ENCODE assay signal across 19 cellular contexts in genomic region chr1:172238969-172239368, GRCh38.
DNase-seq lines count a peak whose midpoint lies in the region; ATAC-seq and TF ChIP-seq lines count a peak whose summit lies in the region.
"Had no signal": no experiment of that assay in that cellular context is flagged by ENCODE, and none has a peak within 500 bp of the region (broad histone marks: within the 10 kb centered on the region; RNA-seq: fewer than 3 reads in every experiment).

No MANE protein-coding gene starts in this region.

- no peaks in the 10 kb centered on the region for H3K36me3 ChIP-seq in hepatocyte (replicated peaks; ENCODE audit: insufficient read depth, low read depth)
- H3K36me3 ChIP-seq in ovary: no peaks in the 10 kb centered on the region
- H3K36me3 ChIP-seq: BLaER1, SJCRH30 had no signal

- no peak for TF ChIP-seq POLR2A in ovary (IDR thresholded peaks at IDR 0.05)

- peak; percentile 31 for DNase-seq in NCI-H345 treated with DMSO at 0.1 percent for 48 hours (lab: John Stamatoyannopoulos, UW; ENCODE audit: unreplicated experiment)
- no peak for DNase-seq in hepatocyte (ENCODE audit: low spot score)
- DNase-seq in activated naive CD8-positive, alpha-beta T cell treated with anti-CD3 and anti-CD28 coated beads, Interleukin-2, amount 50 U/mL, for 24 hours: no peak
- no peak for DNase-seq in ovary
- DNase-seq in cardiac septum (ENCODE audit: low spot score): no peak
- DNase-seq: CD4-positive, alpha-beta T cell; DMS53; MV-4-11; NCI-H1105; NCI-H1436 treated with DMSO at 0.1 percent for 48 hours; NCI-H187 treated with DMSO at 0.1 percent for 48 hours; NCI-H524; NCI-H774; SJCRH30 had no signal

- peaks cover 5% of the 10 kb centered on the region for H3K4me1 Mint-ChIP-seq in stimulated activated memory B cell treated with anti-CD40 and anti-IgM and Interleukin-4, amounts not matched to agents 10 μg/mL and 1 μg/mL and 100 μg/mL, for 72 hours
- H3K4me1 Mint-ChIP-seq in activated naive CD8-positive, alpha-beta T cell treated with anti-CD3 and anti-CD28 coated beads, Interleukin-2, amount 50 U/mL, for 24 hours: no peaks in the 10 kb centered on the region

- no peak overlapping the region for H3K4me2 ChIP-seq in hepatocyte
- H3K4me2 ChIP-seq: BLaER1 had no signal

- no peaks in the 10 kb centered on the region for H3K79me2 ChIP-seq in hepatocyte

- peak overlapping the region; percentile 31 for H2AFZ ChIP-seq in hepatocyte

- no peaks in the 10 kb centered on the region for H3K27me3 Mint-ChIP-seq in stimulated activated memory B cell treated with anti-CD40 and anti-IgM and Interleukin-4, amounts not matched to agents 10 μg/mL and 1 μg/mL and 100 μg/mL, for 72 hours
- no peaks in the 10 kb centered on the region for H3K27me3 Mint-ChIP-seq in activated naive CD8-positive, alpha-beta T cell treated with anti-CD3 and anti-CD28 coated beads, Interleukin-2, amount 50 U/mL, for 24 hours
- H3K27me3 Mint-ChIP-seq: CD4-positive, alpha-beta T cell had no signal

- H4K20me1 ChIP-seq in hepatocyte (ENCODE audit: insufficient read depth, poor library complexity, severe bottlenecking): no peaks in the 10 kb centered on the region
- H4K20me1 ChIP-seq: BLaER1 had no signal

- H3K9me3 ChIP-seq in hepatocyte (ENCODE audit: low read depth) (no peaks in the 10 kb centered on the region), ovary (no peaks in the 10 kb centered on the region)
- H3K9me3 ChIP-seq: BLaER1 had no signal

- H3K9me2 ChIP-seq in hepatocyte (replicated peaks; ENCODE audit: insufficient read depth): no peaks in the 10 kb centered on the region

- H3K4me3 Mint-ChIP-seq in stimulated activated memory B cell treated with anti-CD40 and anti-IgM and Interleukin-4, amounts not matched to agents 10 μg/mL and 1 μg/mL and 100 μg/mL, for 72 hours: no peak overlapping the region
- H3K4me3 Mint-ChIP-seq in activated naive CD8-positive, alpha-beta T cell treated with anti-CD3 and anti-CD28 coated beads, Interleukin-2, amount 50 U/mL, for 24 hours: no peak overlapping the region
- H3K4me3 Mint-ChIP-seq: CD4-positive, alpha-beta T cell had no signal

- no peak for ATAC-seq in stimulated activated memory B cell treated with anti-CD40 and anti-IgM and Interleukin-4, amounts not matched to agents 10 μg/mL and 1 μg/mL and 100 μg/mL, for 72 hours
- ATAC-seq in activated naive CD8-positive, alpha-beta T cell treated with anti-CD3 and anti-CD28 coated beads, Interleukin-2, amount 50 U/mL, for 24 hours: no peak
- ATAC-seq: K562, Right ventricle myocardium inferior had no signal

- peak overlapping the region; percentile 21 for H3K27ac Mint-ChIP-seq in stimulated activated memory B cell treated with anti-CD40 and anti-IgM and Interleukin-4, amounts not matched to agents 10 μg/mL and 1 μg/mL and 100 μg/mL, for 72 hours
- no peak overlapping the region for H3K27ac Mint-ChIP-seq in activated naive CD8-positive, alpha-beta T cell treated with anti-CD3 and anti-CD28 coated beads, Interleukin-2, amount 50 U/mL, for 24 hours
- H3K27ac Mint-ChIP-seq: CD4-positive, alpha-beta T cell had no signal

- TF ChIP-seq RAD21 in Ishikawa (IDR thresholded peaks at IDR 0.05; ENCODE audit: low read depth): peak; percentile 2; the same call in 1 of the 2 replicates

- TF ChIP-seq CTCF in hepatocyte (IDR thresholded peaks at IDR 0.05; ENCODE audit: poor library complexity) (no peak), ovary (IDR thresholded peaks at IDR 0.05) (no peak)

- H3K27ac ChIP-seq in hepatocyte (peak overlapping the region; percentile 54), ovary (no peak overlapping the region)
- H3K27ac ChIP-seq: BLaER1, SJCRH30 had no signal

- no peaks in the 10 kb centered on the region for H3K36me3 Mint-ChIP-seq in stimulated activated memory B cell treated with anti-CD40 and anti-IgM and Interleukin-4, amounts not matched to agents 10 μg/mL and 1 μg/mL and 100 μg/mL, for 72 hours
- H3K36me3 Mint-ChIP-seq in activated naive CD8-positive, alpha-beta T cell treated with anti-CD3 and anti-CD28 coated beads, Interleukin-2, amount 50 U/mL, for 24 hours (ENCODE audit: low read depth): no peaks in the 10 kb centered on the region

- H3K9me3 Mint-ChIP-seq in stimulated activated memory B cell treated with anti-CD40 and anti-IgM and Interleukin-4, amounts not matched to agents 10 μg/mL and 1 μg/mL and 100 μg/mL, for 72 hours: no peaks in the 10 kb centered on the region
- peaks cover 4% of the 10 kb centered on the region for H3K9me3 Mint-ChIP-seq in activated naive CD8-positive, alpha-beta T cell treated with anti-CD3 and anti-CD28 coated beads, Interleukin-2, amount 50 U/mL, for 24 hours
- H3K9me3 Mint-ChIP-seq: CD4-positive, alpha-beta T cell had no signal

- no peak overlapping the region for H3K4me3 ChIP-seq in hepatocyte
- H3K4me3 ChIP-seq in ovary: no peak overlapping the region
- H3K4me3 ChIP-seq: BLaER1, K562, SJCRH30 had no signal

- H3K4me1 ChIP-seq in hepatocyte (ENCODE audit: insufficient read depth) (peaks cover 13% of the 10 kb centered on the region), ovary (ENCODE audit: insufficient read depth) (peaks cover 3% of the 10 kb centered on the region)
- H3K4me1 ChIP-seq: SJCRH30 had no signal

- H3K27me3 ChIP-seq in hepatocyte (no peaks in the 10 kb centered on the region), ovary (no peaks in the 10 kb centered on the region)
- H3K27me3 ChIP-seq: BLaER1, SJCRH30 had no signal

- TF ChIP-seq EP300 in Ishikawa (IDR thresholded peaks at IDR 0.05; ENCODE audit: borderline replicate concordance) (peak; percentile 93), ovary (IDR thresholded peaks at IDR 0.05) (no peak)

- intact Hi-C loops in ovary (cut with DNase I) (no loop called here), cardiac septum (cut with DNase I) (no loop called here)

- WGBS in hepatocyte (ENCODE audit: low lambda C conversion rate, missing lambda C conversion rate): 96% methylated on average over 2 of the region's 2 CpGs
- WGBS in ovary, 3 donors: 92 to 97% (median 96%) methylated on average over 2 of the region's 2 CpGs

TF ChIP-seq in Ishikawa, 13 proteins besides CTCF, POLR2A, EP300 and RAD21:
- TF ChIP-seq TEAD4 (IDR thresholded peaks at IDR 0.05) (peak; percentile 54), NFIC (IDR thresholded peaks at IDR 0.05) (peak; percentile 71), TAF1 (IDR thresholded peaks at IDR 0.05; ENCODE audit: low read depth) (0 out of 2 replicates have a peak, but pooled peaks have one; percentile 17), TCF12 (IDR thresholded peaks at IDR 0.05; ENCODE audit: low read depth) (peak; percentile 82), FOXM1 (IDR thresholded peaks at IDR 0.05; ENCODE audit: borderline replicate concordance, low read depth) (peak; percentile 88), CREB1 (IDR thresholded peaks at IDR 0.05; ENCODE audit: low read depth) (no peak)
